9 cellular contexts compared by ENCODE assay signal in genomic region chr12:98037401-98038140, GRCh38.
"Had no signal": no experiment of that assay in that cellular context is flagged by ENCODE, and none has a peak within 500 bp of the region (broad histone marks: within the 10 kb centered on the region; RNA-seq: fewer than 3 reads in every experiment).

No MANE protein-coding gene starts in this region.

- ATAC-seq: GM23338, HCT116 had no signal

- H3K4me3 ChIP-seq: GM23248, GM23338, HAP-1 had no signal

- H3K9ac ChIP-seq: GM23248 had no signal

- DNase-seq: GM23248, GOT3, H7, H9, HCEC 1CT, HFFc6 had no signal

- H3K27ac ChIP-seq: GM23248 had no signal

- H3K4me1 ChIP-seq: HAP-1 had no signal

- H3K4me3 Mint-ChIP-seq: GM23338, H9, HFFc6 had no signal

- H3K9me3 ChIP-seq: HAP-1 had no signal

- H3K36me3 ChIP-seq: HAP-1 had no signal

- H3K27ac Mint-ChIP-seq: GM23338, H9, HFFc6 had no signal

- H3K4me1 Mint-ChIP-seq: GM23338, H9 had no signal
